In genomic region chr9:4965174-4965821, GRCh38 we compare ENCODE assay signal across 18 cellular contexts. TPM values are rescaled to one million over a fixed set of nuclear protein-coding genes. Genes with fewer than 3 reads are reported as not detected.
DNase-seq lines count a peak whose midpoint lies in the region; ATAC-seq and TF ChIP-seq lines count a peak whose summit lies in the region.
"Had no signal": no experiment of that assay in that cellular context is flagged by ENCODE, and none has a peak within 500 bp of the region (broad histone marks: within the 10 kb centered on the region; RNA-seq: fewer than 3 reads in every experiment).

No MANE protein-coding gene starts in this region.

- H3K27me3 ChIP-seq in tibial artery, result no peaks in the 10 kb centered on the region
- H3K27me3 ChIP-seq: Peyer's patch had no signal

- no peaks in the 10 kb centered on the region for H3K36me3 ChIP-seq in tibial artery
- H3K36me3 ChIP-seq: HAP-1, Peyer's patch had no signal

- intact Hi-C loops in tibial artery (cut with DNase I; ENCODE audit: low total_unique reads), result no loop called here

- peaks cover 0 to 4% (median 0%) of the 10 kb centered on the region in 3 donors for H3K9me3 ChIP-seq in tibial artery
- H3K9me3 ChIP-seq: HAP-1, Peyer's patch had no signal

- peak overlapping the region; percentile 56 for H3K27ac Mint-ChIP-seq in T-helper 1 cell treated with Interleukin-12 subunit alpha and Interleukin-12 subunit beta and Interleukin-4 antibody, amounts not matched to agents 30 μg/mL and 1 μg/mL, for 36 hours
- peak overlapping the region; percentile 24 for H3K27ac Mint-ChIP-seq in stimulated activated naive CD8-positive, alpha-beta T cell treated with anti-CD3 and anti-CD28 coated beads, Interleukin-15, Interleukin-2, amounts not matched to agents 100 ng/mL and 50 ng/mL, for 24 hours
- no peak overlapping the region for H3K27ac Mint-ChIP-seq in activated naive CD8-positive, alpha-beta T cell treated with anti-CD3 and anti-CD28 coated beads, Interleukin-2, amount 50 U/mL, for 24 hours

- no peak for ATAC-seq in stimulated activated naive CD8-positive, alpha-beta T cell treated with anti-CD3 and anti-CD28 coated beads, Interleukin-15, Interleukin-2, amounts not matched to agents 100 U/mL and 50 U/mL, for 24 hours
- ATAC-seq in activated naive CD8-positive, alpha-beta T cell treated with anti-CD3 and anti-CD28 coated beads, Interleukin-2, amount 50 U/mL, for 24 hours, result no peak
- no peak for ATAC-seq in omental fat pad (ENCODE audit: low FRiP score)
- ATAC-seq: HepG2 had no signal

- peaks cover 19% of the 10 kb centered on the region for H3K36me3 Mint-ChIP-seq in T-helper 1 cell treated with Interleukin-12 subunit alpha and Interleukin-12 subunit beta and Interleukin-4 antibody, amounts not matched to agents 30 μg/mL and 1 μg/mL, for 36 hours (ENCODE audit: low read depth)
- H3K36me3 Mint-ChIP-seq in stimulated activated naive CD8-positive, alpha-beta T cell treated with anti-CD3 and anti-CD28 coated beads, Interleukin-15, Interleukin-2, amounts not matched to agents 100 ng/mL and 50 ng/mL, for 24 hours (ENCODE audit: low read depth), result peaks cover 4% of the 10 kb centered on the region
- peaks cover 2% of the 10 kb centered on the region for H3K36me3 Mint-ChIP-seq in activated naive CD8-positive, alpha-beta T cell treated with anti-CD3 and anti-CD28 coated beads, Interleukin-2, amount 50 U/mL, for 24 hours (ENCODE audit: low read depth)

- peak overlapping the region; percentile 63 to 64 for H3K27ac ChIP-seq in tibial artery
- H3K27ac ChIP-seq: KMS-11, Peyer's patch had no signal

- TF ChIP-seq CTCF in tibial artery (IDR thresholded peaks at IDR 0.05), result no peak
- TF ChIP-seq CTCF in omental fat pad (IDR thresholded peaks at IDR 0.05), result no peak

- no peak for DNase-seq in T-helper 1 cell
- no peak for DNase-seq in stimulated activated naive CD8-positive, alpha-beta T cell treated with anti-CD3 and anti-CD28 coated beads, Interleukin-15, Interleukin-2, amounts not matched to agents 100 U/mL and 50 U/mL, for 24 hours
- DNase-seq in activated naive CD8-positive, alpha-beta T cell treated with anti-CD3 and anti-CD28 coated beads, Interleukin-2, amount 50 U/mL, for 24 hours, result no peak
- DNase-seq in tibial artery, result no peak
- no peak for DNase-seq in omental fat pad (ENCODE audit: low spot score)
- no peak for DNase-seq in effector CD4-positive, alpha-beta T cell
- DNase-seq: 8988T, EL, NCI-H1105 treated with DMSO at 0.1 percent for 48 hours, NCI-H187 treated with DMSO at 0.1 percent for 48 hours, NCI-H510A, NCI-H82, Peyer's patch had no signal

- peaks cover 29% of the 10 kb centered on the region for H3K9me3 Mint-ChIP-seq in T-helper 1 cell treated with Interleukin-12 subunit alpha and Interleukin-12 subunit beta and Interleukin-4 antibody, amounts not matched to agents 30 μg/mL and 1 μg/mL, for 36 hours
- peaks cover 16% of the 10 kb centered on the region for H3K9me3 Mint-ChIP-seq in stimulated activated naive CD8-positive, alpha-beta T cell treated with anti-CD3 and anti-CD28 coated beads, Interleukin-15, Interleukin-2, amounts not matched to agents 100 ng/mL and 50 ng/mL, for 24 hours
- H3K9me3 Mint-ChIP-seq in activated naive CD8-positive, alpha-beta T cell treated with anti-CD3 and anti-CD28 coated beads, Interleukin-2, amount 50 U/mL, for 24 hours, result peaks cover 9% of the 10 kb centered on the region

- H3K27me3 Mint-ChIP-seq in T-helper 1 cell treated with Interleukin-12 subunit alpha and Interleukin-12 subunit beta and Interleukin-4 antibody, amounts not matched to agents 30 μg/mL and 1 μg/mL, for 36 hours (ENCODE audit: low read depth), result no peaks in the 10 kb centered on the region
- no peaks in the 10 kb centered on the region for H3K27me3 Mint-ChIP-seq in stimulated activated naive CD8-positive, alpha-beta T cell treated with anti-CD3 and anti-CD28 coated beads, Interleukin-15, Interleukin-2, amounts not matched to agents 100 ng/mL and 50 ng/mL, for 24 hours
- no peaks in the 10 kb centered on the region for H3K27me3 Mint-ChIP-seq in activated naive CD8-positive, alpha-beta T cell treated with anti-CD3 and anti-CD28 coated beads, Interleukin-2, amount 50 U/mL, for 24 hours

- H3K4me3 ChIP-seq in tibial artery, result no peak overlapping the region
- H3K4me3 ChIP-seq: HAP-1, Peyer's patch had no signal

- H3K4me3 Mint-ChIP-seq in T-helper 1 cell treated with Interleukin-12 subunit alpha and Interleukin-12 subunit beta and Interleukin-4 antibody, amounts not matched to agents 30 μg/mL and 1 μg/mL, for 36 hours, result peak overlapping the region; percentile 47
- H3K4me3 Mint-ChIP-seq in stimulated activated naive CD8-positive, alpha-beta T cell treated with anti-CD3 and anti-CD28 coated beads, Interleukin-15, Interleukin-2, amounts not matched to agents 100 ng/mL and 50 ng/mL, for 24 hours, result peak overlapping the region; percentile 38
- peak overlapping the region; percentile 9 for H3K4me3 Mint-ChIP-seq in activated naive CD8-positive, alpha-beta T cell treated with anti-CD3 and anti-CD28 coated beads, Interleukin-2, amount 50 U/mL, for 24 hours

- H3K4me1 Mint-ChIP-seq in T-helper 1 cell treated with Interleukin-12 subunit alpha and Interleukin-12 subunit beta and Interleukin-4 antibody, amounts not matched to agents 30 μg/mL and 1 μg/mL, for 36 hours (ENCODE audit: low read depth), result peaks cover 37% of the 10 kb centered on the region
- H3K4me1 Mint-ChIP-seq in stimulated activated naive CD8-positive, alpha-beta T cell treated with anti-CD3 and anti-CD28 coated beads, Interleukin-15, Interleukin-2, amounts not matched to agents 100 ng/mL and 50 ng/mL, for 24 hours (ENCODE audit: low read depth), result peaks cover 31% of the 10 kb centered on the region
- peaks cover 33% of the 10 kb centered on the region for H3K4me1 Mint-ChIP-seq in activated naive CD8-positive, alpha-beta T cell treated with anti-CD3 and anti-CD28 coated beads, Interleukin-2, amount 50 U/mL, for 24 hours

- peaks cover 0 to 76% (median 15%) of the 10 kb centered on the region in 4 donors for H3K4me1 ChIP-seq in tibial artery
- H3K4me1 ChIP-seq: HAP-1 had no signal

RNA-seq across cellular contexts. Expression of gene JAK2, which starts 19.8 kb away (rescaled TPM):
- total RNA-seq in omental fat pad, result 10 to 100 TPM; 19.6 to 50.4 (median 30.1) TPM
